ENCODE assay signal across 22 cellular contexts in genomic region chr15:77721963-77722362, GRCh38.
DNase-seq lines count a peak whose midpoint lies in the region; ATAC-seq, FAIRE-seq and TF ChIP-seq lines count a peak whose summit lies in the region.
"Had no signal": no experiment of that assay in that cellular context is flagged by ENCODE, and none has a peak within 500 bp of the region (broad histone marks: within the 10 kb centered on the region; RNA-seq: fewer than 3 reads in every experiment).

No MANE protein-coding gene starts in this region.

- no peak for TF ChIP-seq CTCF in heart left ventricle (IDR thresholded peaks at IDR 0.05)
- TF ChIP-seq CTCF in GM23338 (conservative IDR thresholded peaks at IDR 0.05; ENCODE audit: low read depth in 2 of 2): no peak
- no peak for TF ChIP-seq CTCF in K562 (IDR thresholded peaks at IDR 0.05 in 2 of 3, conservative IDR thresholded peaks at IDR 0.05 in 1 of 3; ENCODE audit: insufficient read depth in 2 of 3, low read depth in 1 of 3, low read length in 3 of 3)

- FAIRE-seq in K562 (lab: Jason Lieb, UNC): no peak
- FAIRE-seq: D721Med, GM12878, GM19239 had no signal

- no peak overlapping the region for H3K4me2 ChIP-seq in GM23338
- no peak overlapping the region for H3K4me2 ChIP-seq in K562 (ENCODE audit: insufficient read depth, low read length)

- no peak for TF ChIP-seq RAD21 in K562 (CRISPR knock-in tag; conservative IDR thresholded peaks at IDR 0.05 in 1 of 2, IDR thresholded peaks at IDR 0.05 in 1 of 2)

- no peaks in the 10 kb centered on the region for H3K36me3 Mint-ChIP-seq in GM23338 (ENCODE audit: low read depth)
- H3K36me3 Mint-ChIP-seq: CD4-positive, CD25-positive, alpha-beta regulatory T cell; CD8-positive, alpha-beta memory T cell had no signal

- no peak overlapping the region for H3K9ac ChIP-seq in K562 (ENCODE audit: insufficient read depth in 1 of 2, low read depth in 2 of 2, low read length in 2 of 2)
- H3K9ac ChIP-seq: GM23248 had no signal

- peaks cover 0 to 10% (median 0%) of the 10 kb centered on the region in 9 donors for H3K27me3 ChIP-seq in heart left ventricle
- no peaks in the 10 kb centered on the region for H3K27me3 ChIP-seq in GM23338 (ENCODE audit: insufficient read depth)
- peaks cover 0 to 6% of the 10 kb centered on the region in 2 experiments; a peak in 1 of 5 replicates for H3K27me3 ChIP-seq in K562 (ENCODE audit: control insufficient read depth in 2 of 2, insufficient read depth in 2 of 2, low read length in 2 of 2)

- H3K27me3 Mint-ChIP-seq in GM23338 (ENCODE audit: insufficient read depth, low read depth, poor library complexity): peaks cover 12% of the 10 kb centered on the region

- H3K36me3 ChIP-seq in heart left ventricle (no peaks in the 10 kb centered on the region), GM23338 (ENCODE audit: insufficient read depth) (no peaks in the 10 kb centered on the region), K562 (ENCODE audit: control insufficient read depth, insufficient read depth, low read length) (no peaks in the 10 kb centered on the region)

- H3K4me1 ChIP-seq in heart left ventricle: peaks cover 0 to 7% (median 0%) of the 10 kb centered on the region in 12 donors
- 0 out of 2 replicates have a peak, but pooled peaks cover 4% of the 10 kb centered on the region for H3K4me1 ChIP-seq in GM23338 (ENCODE audit: insufficient read depth)
- H3K4me1 ChIP-seq in K562 (replicated peaks in 1 of 2; ENCODE audit: control insufficient read depth in 2 of 2, insufficient read depth in 2 of 2, low read length in 2 of 2): peaks cover 0 to 48% of the 10 kb centered on the region in 2 experiments; a peak in 2 of 5 replicates

- no TSS peak for BruUV-seq in K562 (replicated peaks; lab: Mats Ljungman, UMichigan)

- WGBS in heart left ventricle, 4 donors: 67 to 76% (median 74%) methylated on average over 7 of the region's 7 CpGs
- 15% methylated on average over 7 of the region's 7 CpGs for WGBS in K562 (ENCODE audit: insufficient coverage, low coverage, missing lambda C conversion rate)

- no peak for ATAC-seq in Right ventricle myocardium inferior
- no peak for ATAC-seq in heart left ventricle
- ATAC-seq in GM23338: no peak
- no peak for ATAC-seq in K562
- ATAC-seq: GM12878 had no signal

- POLR2A ChIA-PET in K562 (lab: Yijun Ruan, JAX): interaction anchor here (0.9 kb wide), 1 partner anchor 31 kb away, joined by 3 read pairs; no protein-coding TSS in a partner anchor

- no peak for TF ChIP-seq EP300 in K562 (IDR thresholded peaks at IDR 0.05; ENCODE audit: low read length)

- no peak overlapping the region for H3K4me3 Mint-ChIP-seq in GM23338
- H3K4me3 Mint-ChIP-seq: CD4-positive, CD25-positive, alpha-beta regulatory T cell had no signal

- DNase-seq in Right ventricle myocardium inferior (ENCODE audit: missing footprints) (peak; percentile 45), heart left ventricle (no peak), GM23338 (ENCODE audit: low spot score) (no peak), NCI-H345 treated with DMSO at 0.1 percent for 48 hours (lab: John Stamatoyannopoulos, UW; ENCODE audit: unreplicated experiment) (peak; percentile 12), K562 (ENCODE audit: extremely low read depth in 1 of 4, low spot score in 3 of 4) (no peak), NCI-H82 treated with DMSO at 0.1 percent for 48 hours (lab: John Stamatoyannopoulos, UW; ENCODE audit: unreplicated experiment) (no peak), NOMO-1 (lab: John Stamatoyannopoulos, UW; ENCODE audit: unreplicated experiment in 2 of 2) (no peak), NCI-H1048 (lab: John Stamatoyannopoulos, UW) (no peak)
- DNase-seq: 8988T; C1 segment of cervical spinal cord; CD4-positive, CD25-positive, alpha-beta regulatory T cell; CD8-positive, alpha-beta memory T cell; DMS 273 treated with DMSO at 0.1 percent for 48 hours; DMS79; EL; GDM1; H7; HCEC 1CT had no signal

- H3K27ac Mint-ChIP-seq in GM23338: peak overlapping the region; percentile 74; the same call in 1 of the 2 replicates
- H3K27ac Mint-ChIP-seq: CD4-positive, CD25-positive, alpha-beta regulatory T cell had no signal

- H3K4me1 Mint-ChIP-seq in GM23338: peaks cover 15% of the 10 kb centered on the region
- H3K4me1 Mint-ChIP-seq: CD4-positive, CD25-positive, alpha-beta regulatory T cell; CD8-positive, alpha-beta memory T cell had no signal

- H2AFZ ChIP-seq in GM23338 (no peak overlapping the region), K562 (ENCODE audit: low read depth, low read length) (no peak overlapping the region)
- H2AFZ ChIP-seq: GM23248 had no signal

- TF ChIP-seq POLR2A in heart left ventricle (IDR thresholded peaks at IDR 0.05) (no peak), K562 (conservative IDR thresholded peaks at IDR 0.05) (no peak)

- in situ Hi-C loops in K562 (cut with MboI): no loop called here

- H3K79me2 ChIP-seq in GM23338 (replicated peaks; ENCODE audit: insufficient read depth) (no peaks in the 10 kb centered on the region), K562 (ENCODE audit: control insufficient read depth, insufficient read depth, low read length) (no peaks in the 10 kb centered on the region)

- intact Hi-C loops in Right ventricle myocardium inferior (cut with DNase I): no loop called here
- intact Hi-C loops in heart left ventricle (cut with DNase I): no loop called here
- intact Hi-C loops in K562 (cut with micrococcal nuclease): no loop called here

- H3K27ac ChIP-seq in heart left ventricle (no peak overlapping the region), GM23338 (ENCODE audit: low read depth) (no peak overlapping the region), K562 (ENCODE audit: extremely low read depth, low read depth, low read length) (no peak overlapping the region)
- H3K27ac ChIP-seq: GM23248 had no signal

- H3F3A ChIP-seq in GM23338 (replicated peaks; ENCODE audit: low read depth): no peaks in the 10 kb centered on the region

- no peaks in the 10 kb centered on the region for H3K9me3 Mint-ChIP-seq in GM23338
- H3K9me3 Mint-ChIP-seq: CD4-positive, CD25-positive, alpha-beta regulatory T cell; CD8-positive, alpha-beta memory T cell had no signal

- no peaks in the 10 kb centered on the region for H3K9me2 ChIP-seq in GM23338 (ENCODE audit: insufficient read depth)

- H3K4me3 ChIP-seq in heart left ventricle (no peak overlapping the region), GM23338 (no peak overlapping the region), K562 (no peak overlapping the region)
- H3K4me3 ChIP-seq: GM12878, GM23248 had no signal

- H3K9me1 ChIP-seq in K562 (ENCODE audit: control insufficient read depth, insufficient read depth, low read length): no peaks in the 10 kb centered on the region

- CTCF ChIA-PET in K562 (lab: Yijun Ruan, JAX; ENCODE audit: low intra/inter-chr PET ratio): no interaction called here

- no peaks in the 10 kb centered on the region for H4K20me1 ChIP-seq in GM23338 (replicated peaks; ENCODE audit: insufficient read depth)
- no peaks in the 10 kb centered on the region for H4K20me1 ChIP-seq in K562 (replicated peaks; ENCODE audit: control insufficient read depth, insufficient read depth, low read length)

- H3K9me3 ChIP-seq in heart left ventricle (no peaks in the 10 kb centered on the region), K562 (replicated peaks; ENCODE audit: control insufficient read depth, insufficient read depth, low read depth, low read length) (no peaks in the 10 kb centered on the region)

TF ChIP-seq in GM23338, 12 proteins besides CTCF, POLR2A, EP300 and RAD21 (continues in another document):
- no peak for TF ChIP-seq STAT1 (IDR thresholded peaks at IDR 0.05; ENCODE audit: unreplicated experiment)
- TF ChIP-seq POLR2AphosphoS5 (IDR thresholded peaks at IDR 0.05; ENCODE audit: low read depth): no peak
- TF ChIP-seq EZH2phosphoT487 (IDR thresholded peaks at IDR 0.05; ENCODE audit: unreplicated experiment): no peak
- no peak for TF ChIP-seq NANOG (IDR thresholded peaks at IDR 0.05; ENCODE audit: borderline replicate concordance)
- TF ChIP-seq ZNF331 (CRISPR knock-in tag; IDR thresholded peaks at IDR 0.05; ENCODE audit: low read depth): no peak
- no peak for TF ChIP-seq CREB1 (CRISPR knock-in tag; IDR thresholded peaks at IDR 0.05; ENCODE audit: low read depth)
- TF ChIP-seq ZNF114 (CRISPR knock-in tag; IDR thresholded peaks at IDR 0.05): no peak

TF ChIP-seq in K562, 482 proteins besides CTCF, POLR2A, EP300 and RAD21 (continues in another document):
- no peak for TF ChIP-seq MIER1 (IDR thresholded peaks at IDR 0.05; ENCODE audit: low read depth)
- TF ChIP-seq SETDB1 (IDR thresholded peaks at IDR 0.05; ENCODE audit: low read length): no peak

Comparison
In these comparisons a context has a peak if more than half of its experiments do, and no peak if none do; other contexts are left out.
1. DNase-seq: peak in Right ventricle myocardium inferior (single experiment) and NCI-H345 treated with DMSO at 0.1 percent for 48 hours (single experiment); none in heart left ventricle (0 of 5), GM23338 (single experiment), K562 (0 of 4), NCI-H82 treated with DMSO at 0.1 percent for 48 hours (single experiment), NOMO-1 (0 of 2) and NCI-H1048 (single experiment).